Comparison of ENCODE assay signal across 13 cellular contexts in genomic region chr2:231461516-231461971, GRCh38. TPM values are rescaled to one million over a fixed set of nuclear protein-coding genes. Genes with fewer than 3 reads are reported as not detected.
A peak's percentile ranks its signal among the peaks of the same experiment; 100 is the strongest.
DNase-seq lines count a peak whose midpoint lies in the region; ATAC-seq and TF ChIP-seq lines count a peak whose summit lies in the region.
"Had no signal": no experiment of that assay in that cellular context is flagged by ENCODE, and none has a peak within 500 bp of the region (broad histone marks: within the 10 kb centered on the region; RNA-seq: fewer than 3 reads in every experiment).

No MANE protein-coding gene starts in this region.

- in situ Hi-C loops in HAP-1 (cut with MboI; ENCODE audit: low sequenced_read_pairs), result no loop called here

- no peak for ATAC-seq in HG02870 (IDR thresholded peaks at IDR 0.05; ENCODE audit: unreplicated experiment)
- ATAC-seq: heart right ventricle had no signal

- POLR2A ChIA-PET in CD4-positive, alpha-beta memory T cell (lab: Charles Lee; ENCODE audit: partially characterized antibody), result interaction anchor here (4.8 to 9.2 kb wide), 3 partner anchors 8 to 52 kb away, joined by 54 to 128 read pairs (median 99); no protein-coding TSS in a partner anchor
- POLR2A ChIA-PET in HEK293 (lab: Yijun Ruan, JAX), result interaction anchor here (0.5 to 1.6 kb wide), 2 partner anchors 8 to 10 kb away, joined by 3 to 9 read pairs; no protein-coding TSS in a partner anchor

- H3K4me1 Mint-ChIP-seq in CD4-positive, alpha-beta memory T cell, result peaks cover 36 to 70% (median 54%) of the 10 kb centered on the region in 4 donors
- H3K4me1 Mint-ChIP-seq in activated T-helper 1 cell treated with anti-CD3 and anti-CD28 coated beads, Interleukin-12 subunit alpha, Interleukin-12 subunit beta, Interleukin-2, Interleukin-4 antibody, amounts not matched to agents 30 ng/mL and 10 ng/mL and 1 ng/mL, durations not matched to agents 14 hours and 24 hours and 36 hours (ENCODE audit: low read depth), result peaks cover 55% of the 10 kb centered on the region

- H3K4me1 ChIP-seq in CD4-positive, alpha-beta memory T cell (ENCODE audit: insufficient read depth, low read length), result peaks cover 51% of the 10 kb centered on the region
- H3K4me1 ChIP-seq in HEK293 (ENCODE audit: control insufficient read depth, insufficient read depth, low read length) (no peaks in the 10 kb centered on the region), mesodermal cell (ENCODE audit: control insufficient read depth, insufficient read depth, low read length, poor library complexity, severe bottlenecking) (no peaks in the 10 kb centered on the region), HAP-1 (peaks cover 13% of the 10 kb centered on the region)

- H3K36me3 Mint-ChIP-seq in CD4-positive, alpha-beta memory T cell, result peaks cover 61 to 72% of the 10 kb centered on the region in 2 donors
- peaks cover 64% of the 10 kb centered on the region for H3K36me3 Mint-ChIP-seq in activated T-helper 1 cell treated with anti-CD3 and anti-CD28 coated beads, Interleukin-12 subunit alpha, Interleukin-12 subunit beta, Interleukin-2, Interleukin-4 antibody, amounts not matched to agents 30 ng/mL and 10 ng/mL and 1 ng/mL, durations not matched to agents 14 hours and 24 hours and 36 hours (ENCODE audit: low read depth)

- TF ChIP-seq CTCF in HEK293 (tag by site-specific recombination; IDR thresholded peaks at IDR 0.05), result no peak

- intact Hi-C loops in CD4-positive, alpha-beta memory T cell (cut with micrococcal nuclease), result loop anchor here (5.0 kb wide), 1 partner anchor 141 kb away; no protein-coding TSS in a partner anchor
- intact Hi-C loops in activated T-helper 1 cell treated with anti-CD3 and anti-CD28 coated beads, Interleukin-12 subunit alpha, Interleukin-12 subunit beta, Interleukin-2, Interleukin-4 antibody, amounts not matched to agents 30 ng/mL and 10 ng/mL and 1 ng/mL, durations not matched to agents 14 hours and 24 hours and 36 hours (cut with micrococcal nuclease), result loop anchor here (5.0 to 10.0 kb wide), 3 partner anchors 201 to 1537 kb away; partner anchors contain the start of genes DIS3L2, FBXO36 and TRIP12

- H3K36me3 ChIP-seq in CD4-positive, alpha-beta memory T cell (ENCODE audit: insufficient read depth, low read length), result peaks cover 68% of the 10 kb centered on the region
- H3K36me3 ChIP-seq in HEK293 (ENCODE audit: control insufficient read depth in 2 of 2, insufficient read depth in 1 of 2, low read length in 2 of 2) (peaks cover 58 to 74% of the 10 kb centered on the region in 2 experiments), mesodermal cell (ENCODE audit: control insufficient read depth, insufficient read depth, low read length) (peaks cover 70% of the 10 kb centered on the region), HAP-1 (replicated peaks) (peaks cover 77% of the 10 kb centered on the region)

- CTCF ChIA-PET in CD4-positive, alpha-beta memory T cell (lab: Charles Lee; ENCODE audit: partially characterized antibody), result interaction anchor here (1.4 to 2.2 kb wide), 3 partner anchors 8 to 21 kb away, joined by 3 to 7 read pairs (median 5); no protein-coding TSS in a partner anchor
- CTCF ChIA-PET in HEK293 (lab: Yijun Ruan, JAX), result interaction anchor here (1.6 kb wide), 1 partner anchor 10 kb away, joined by 7 read pairs; no protein-coding TSS in a partner anchor

- DNase-seq in CD4-positive, alpha-beta memory T cell, result no peak
- no peak for DNase-seq in activated T-helper 1 cell treated with anti-CD3 and anti-CD28 coated beads, Interleukin-12 subunit alpha, Interleukin-12 subunit beta, Interleukin-2, Interleukin-4 antibody, amounts not matched to agents 30 ng/mL and 10 ng/mL and 1 ng/mL, durations not matched to agents 14 hours and 24 hours and 36 hours (ENCODE audit: low spot score)
- DNase-seq in HAP-1 (ENCODE audit: low spot score in 2 of 2), result no peak
- DNase-seq in cerebellum (ENCODE audit: low spot score), result no peak
- DNase-seq in germinal center (ENCODE audit: low spot score), result no peak
- DNase-seq: adrenal gland, DMS79, heart right ventricle, KBM-7, NCI-H2171 had no signal

- peak overlapping the region; percentile 10 to 100 (median 83) for H3K27ac Mint-ChIP-seq in CD4-positive, alpha-beta memory T cell
- peak overlapping the region; percentile 33 for H3K27ac Mint-ChIP-seq in activated T-helper 1 cell treated with anti-CD3 and anti-CD28 coated beads, Interleukin-12 subunit alpha, Interleukin-12 subunit beta, Interleukin-2, Interleukin-4 antibody, amounts not matched to agents 30 ng/mL and 10 ng/mL and 1 ng/mL, durations not matched to agents 14 hours and 24 hours and 36 hours

- H3K27me3 ChIP-seq in CD4-positive, alpha-beta memory T cell (ENCODE audit: insufficient read depth, low read length), result no peaks in the 10 kb centered on the region
- H3K27me3 ChIP-seq in HAP-1 (ENCODE audit: low read depth), result no peaks in the 10 kb centered on the region
- H3K27me3 ChIP-seq: adrenal gland, heart right ventricle had no signal

- no peak overlapping the region for H3K4me3 ChIP-seq in CD4-positive, alpha-beta memory T cell (ENCODE audit: low read length in 2 of 2)
- no peak overlapping the region for H3K4me3 ChIP-seq in HEK293 (ENCODE audit: low read depth, low read length)
- H3K4me3 ChIP-seq in mesodermal cell (ENCODE audit: extremely low read depth, insufficient read depth, low read length, poor library complexity, severe bottlenecking), result peak overlapping the region; percentile 82
- no peak overlapping the region for H3K4me3 ChIP-seq in HAP-1

- 94 to 95% methylated on average over 8 of the region's 8 CpGs for WGBS in mesodermal cell (ENCODE audit: insufficient coverage in 2 of 2), 2 experiments

- peaks cover 0 to 3% of the 10 kb centered on the region in 2 donors for H3K27me3 Mint-ChIP-seq in CD4-positive, alpha-beta memory T cell
- no peaks in the 10 kb centered on the region for H3K27me3 Mint-ChIP-seq in activated T-helper 1 cell treated with anti-CD3 and anti-CD28 coated beads, Interleukin-12 subunit alpha, Interleukin-12 subunit beta, Interleukin-2, Interleukin-4 antibody, amounts not matched to agents 30 ng/mL and 10 ng/mL and 1 ng/mL, durations not matched to agents 14 hours and 24 hours and 36 hours (ENCODE audit: insufficient read depth)

- H3K9me3 ChIP-seq in CD4-positive, alpha-beta memory T cell (ENCODE audit: control insufficient read depth in 1 of 2, low read length in 2 of 2), result no peaks in the 10 kb centered on the region
- no peaks in the 10 kb centered on the region for H3K9me3 ChIP-seq in HEK293 (ENCODE audit: control insufficient read depth, insufficient read depth, low read depth, low read length)
- H3K9me3 ChIP-seq in mesodermal cell (ENCODE audit: control insufficient read depth, low read length), result no peaks in the 10 kb centered on the region
- no peaks in the 10 kb centered on the region for H3K9me3 ChIP-seq in HAP-1
- H3K9me3 ChIP-seq: adrenal gland, heart right ventricle had no signal

- H3K4me3 Mint-ChIP-seq in CD4-positive, alpha-beta memory T cell, result peak overlapping the region in 7 of 8 donors; percentile 22 to 98 (median 64)
- peak overlapping the region; percentile 99 for H3K4me3 Mint-ChIP-seq in activated T-helper 1 cell treated with anti-CD3 and anti-CD28 coated beads, Interleukin-12 subunit alpha, Interleukin-12 subunit beta, Interleukin-2, Interleukin-4 antibody, amounts not matched to agents 30 ng/mL and 10 ng/mL and 1 ng/mL, durations not matched to agents 14 hours and 24 hours and 36 hours

- H3K9me3 Mint-ChIP-seq in CD4-positive, alpha-beta memory T cell, result peaks cover 0 to 5% (median 0%) of the 10 kb centered on the region in 8 donors
- H3K9me3 Mint-ChIP-seq in activated T-helper 1 cell treated with anti-CD3 and anti-CD28 coated beads, Interleukin-12 subunit alpha, Interleukin-12 subunit beta, Interleukin-2, Interleukin-4 antibody, amounts not matched to agents 30 ng/mL and 10 ng/mL and 1 ng/mL, durations not matched to agents 14 hours and 24 hours and 36 hours, result no peaks in the 10 kb centered on the region

- H3K27ac ChIP-seq in CD4-positive, alpha-beta memory T cell (ENCODE audit: low read depth, low read length), result no peak overlapping the region
- H3K27ac ChIP-seq in HEK293 (ENCODE audit: extremely low read depth, low read depth, low read length), result no peak overlapping the region
- no peak overlapping the region for H3K27ac ChIP-seq in mesodermal cell (ENCODE audit: low read depth, low read length, severe bottlenecking)
- H3K27ac ChIP-seq: adrenal gland, heart right ventricle had no signal

TF ChIP-seq in HEK293, 187 proteins besides CTCF, POLR2A, EP300 and RAD21:
- TF ChIP-seq ZNF513 (tag by site-specific recombination; IDR thresholded peaks at IDR 0.05) (peak; percentile 100), TRIM28 (IDR thresholded peaks at IDR 0.05; ENCODE audit: borderline replicate concordance, low read length) (no peak)

RNA-seq across cellular contexts. Expression of gene NCL, which starts 2.7 kb away (rescaled TPM):
- 100 to 1,000 TPM; 380 to 390 TPM for total RNA-seq in CD4-positive, alpha-beta memory T cell
- polyA plus RNA-seq in CD4-positive, alpha-beta memory T cell, result 100 to 1,000 TPM; 150 to 593 TPM
- total RNA-seq in activated T-helper 1 cell treated with anti-CD3 and anti-CD28 coated beads, Interleukin-12 subunit alpha, Interleukin-12 subunit beta, Interleukin-2, Interleukin-4 antibody, amounts not matched to agents 30 ng/mL and 10 ng/mL and 1 ng/mL, durations not matched to agents 14 hours and 24 hours and 36 hours, result 1,388 and 1,421 TPM in 2 replicates
- polyA plus RNA-seq in mesodermal cell (2013, experiment 1 of 2), result 412 TPM
- 469 TPM for polyA plus RNA-seq in mesodermal cell (2013, experiment 2 of 2)
- 76.1 TPM for total RNA-seq in cerebellum
